22 cellular contexts compared by ENCODE assay signal in the genomic region with DNA sequence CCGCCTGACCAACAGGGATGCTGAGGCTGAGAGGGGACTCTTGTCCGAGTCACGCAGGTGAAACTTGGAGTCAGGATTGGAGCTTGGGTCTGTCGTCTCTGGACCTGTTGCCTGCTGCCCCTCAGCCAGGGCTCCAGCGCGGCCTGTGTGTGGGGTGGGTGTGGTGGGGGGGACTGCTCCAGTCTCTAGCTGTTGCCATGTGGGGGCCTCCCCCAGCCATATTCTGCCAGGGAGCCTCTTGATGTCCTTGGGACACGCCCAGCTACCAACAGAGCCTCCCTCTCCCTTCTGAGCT.
DNase-seq lines count a peak whose midpoint lies in the region; ATAC-seq, FAIRE-seq and TF ChIP-seq lines count a peak whose summit lies in the region.
"Had no signal": no experiment of that assay in that cellular context is flagged by ENCODE, and none has a peak within 500 bp of the region (broad histone marks: within the 10 kb centered on the region; RNA-seq: fewer than 3 reads in every experiment).

No MANE protein-coding gene starts in this region.

- H3K4me3 ChIP-seq in right atrium auricular region (no peak overlapping the region), coronary artery (no peak overlapping the region)
- H3K4me3 ChIP-seq: GM23248, HAP-1 had no signal

- H3K27me3 Mint-ChIP-seq in neural crest cell (ENCODE audit: low read depth), result no peaks in the 10 kb centered on the region
- H3K27me3 Mint-ChIP-seq: CD4-positive, CD25-positive, alpha-beta regulatory T cell had no signal

- peak overlapping the region; percentile 54 for H3K27ac Mint-ChIP-seq in neural crest cell (ENCODE audit: unreplicated experiment)
- H3K27ac Mint-ChIP-seq: CD4-positive, CD25-positive, alpha-beta regulatory T cell; CD8-positive, alpha-beta memory T cell had no signal

- peaks cover 2% of the 10 kb centered on the region for H3K36me3 ChIP-seq in right atrium auricular region
- H3K36me3 ChIP-seq: BE2C, HAP-1 had no signal

- no peak overlapping the region for H3K27ac ChIP-seq in right atrium auricular region
- no peak overlapping the region for H3K27ac ChIP-seq in coronary artery
- H3K27ac ChIP-seq: GM23248 had no signal

- FAIRE-seq in urothelium cell line (lab: Jason Lieb, UNC), result no peak
- FAIRE-seq in RCC 7860 (lab: Jason Lieb, UNC), result no peak
- FAIRE-seq: A204.1, D721Med, GM12892, GM18507, HepG2 had no signal

- intact Hi-C loops in Right ventricle myocardium inferior (cut with DNase I) (no loop called here), sciatic nerve (cut with DNase I) (no loop called here)

- DNase-seq in Right ventricle myocardium inferior (ENCODE audit: missing footprints), result peak; percentile 56
- DNase-seq in right atrium auricular region (ENCODE audit: low spot score), result no peak
- no peak for DNase-seq in neural crest cell (ENCODE audit: low read depth, low spot score)
- peak; percentile 34 for DNase-seq in sciatic nerve (ENCODE audit: low spot score)
- no peak for DNase-seq in urothelium cell line (ENCODE audit: low spot score)
- DNase-seq in RCC 7860 (ENCODE audit: low spot score), result no peak
- DNase-seq in coronary artery (ENCODE audit: low spot score), result no peak
- DNase-seq: ACHN; BE2C; C1 segment of cervical spinal cord; CD4-positive, CD25-positive, alpha-beta regulatory T cell; CD8-positive, alpha-beta memory T cell; DMS79; GDM1; GM23248 had no signal

- no peak overlapping the region for H3K4me3 Mint-ChIP-seq in neural crest cell
- H3K4me3 Mint-ChIP-seq: CD4-positive, CD25-positive, alpha-beta regulatory T cell; CD8-positive, alpha-beta memory T cell had no signal

- H3K4me1 Mint-ChIP-seq in neural crest cell, result no peaks in the 10 kb centered on the region

- no peaks in the 10 kb centered on the region for H3K27me3 ChIP-seq in right atrium auricular region
- H3K27me3 ChIP-seq: BE2C had no signal

- no peaks in the 10 kb centered on the region for H3K9me3 ChIP-seq in right atrium auricular region
- H3K9me3 ChIP-seq: BE2C, Caco-2, HAP-1 had no signal

- ATAC-seq in Right ventricle myocardium inferior, result no peak
- no peak for ATAC-seq in sciatic nerve
- ATAC-seq: HepG2 had no signal

- no peaks in the 10 kb centered on the region for H3K9me3 Mint-ChIP-seq in neural crest cell
- H3K9me3 Mint-ChIP-seq: CD8-positive, alpha-beta memory T cell had no signal

- H3K36me3 Mint-ChIP-seq in neural crest cell (ENCODE audit: low read depth), result no peaks in the 10 kb centered on the region

- peaks cover 0 to 5% of the 10 kb centered on the region in 2 donors for H3K4me1 ChIP-seq in right atrium auricular region
- H3K4me1 ChIP-seq: BE2C, Caco-2, HAP-1 had no signal

- TF ChIP-seq CTCF in right atrium auricular region (IDR thresholded peaks at IDR 0.05) (no peak), neural crest cell (conservative IDR thresholded peaks at IDR 0.05) (no peak), coronary artery (IDR thresholded peaks at IDR 0.05) (no peak)

Comparison
In these comparisons a context has a peak if more than half of its experiments do, and no peak if none do; other contexts are left out.
1. DNase-seq: peak in Right ventricle myocardium inferior (single experiment) and sciatic nerve (single experiment); none in right atrium auricular region (single experiment), neural crest cell (single experiment), urothelium cell line (single experiment), RCC 7860 (single experiment) and coronary artery (single experiment).